ENCODE assay signal across 9 cellular contexts in the genomic region with DNA sequence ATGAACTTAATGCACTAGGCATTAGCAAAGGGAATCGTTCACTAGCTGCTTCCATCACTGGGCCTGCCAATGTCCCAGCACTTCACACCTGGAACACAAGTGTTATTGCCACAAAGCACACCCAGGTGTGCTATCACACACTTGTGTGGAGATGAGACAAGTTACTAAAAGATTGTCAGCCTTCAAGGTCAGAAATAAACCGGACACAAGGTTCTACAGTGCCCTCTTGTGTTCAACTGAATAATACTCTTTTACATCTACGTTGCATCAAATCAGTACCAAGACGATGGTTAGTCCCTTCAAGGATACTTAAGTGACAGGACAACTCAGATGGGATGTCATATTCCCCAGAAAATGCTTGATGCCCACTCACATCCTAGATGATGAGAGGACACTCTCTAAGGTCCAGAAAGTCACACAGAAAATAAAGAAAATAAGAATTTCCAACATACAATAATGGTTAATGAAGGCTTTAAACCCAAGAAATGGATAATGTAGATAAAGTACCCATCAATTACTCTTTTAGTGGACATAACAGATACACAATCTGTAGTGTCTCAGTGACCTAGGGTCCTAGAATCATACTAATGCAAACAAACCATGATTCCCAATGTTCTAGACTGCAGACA. TPM values are rescaled to one million over a fixed set of nuclear protein-coding genes. Genes with fewer than 3 reads are reported as not detected.
A peak's percentile ranks its signal among the peaks of the same experiment; 100 is the strongest.
DNase-seq lines count a peak whose midpoint lies in the region; ATAC-seq lines count a peak whose summit lies in the region.
"Had no signal": no experiment of that assay in that cellular context is flagged by ENCODE, and none has a peak within 500 bp of the region (broad histone marks: within the 10 kb centered on the region; RNA-seq: fewer than 3 reads in every experiment).

No MANE protein-coding gene starts in this region.

- no peaks in the 10 kb centered on the region for H3K9me3 ChIP-seq in CD4-positive, CD25-positive, alpha-beta regulatory T cell (ENCODE audit: control insufficient read depth in 2 of 2, low read length in 2 of 2)

- H3K27me3 ChIP-seq in CD4-positive, CD25-positive, alpha-beta regulatory T cell (ENCODE audit: control insufficient read depth, insufficient read depth, low read length), result no peaks in the 10 kb centered on the region

- H3K4me1 ChIP-seq in CD4-positive, CD25-positive, alpha-beta regulatory T cell (ENCODE audit: control insufficient read depth, insufficient read depth, low read length, poor library complexity, severe bottlenecking), result no peaks in the 10 kb centered on the region

- no peak overlapping the region for H3K27ac ChIP-seq in CD4-positive, CD25-positive, alpha-beta regulatory T cell (ENCODE audit: insufficient read depth, low read length, poor library complexity, severe bottlenecking)

- H3K4me3 Mint-ChIP-seq in CD4-positive, CD25-positive, alpha-beta regulatory T cell, result no peak overlapping the region

- peaks cover 30% of the 10 kb centered on the region for H3K36me3 Mint-ChIP-seq in CD4-positive, CD25-positive, alpha-beta regulatory T cell

- no peak overlapping the region for H3K4me3 ChIP-seq in CD4-positive, CD25-positive, alpha-beta regulatory T cell (ENCODE audit: low read depth, low read length)

- no peaks in the 10 kb centered on the region for H3K27me3 Mint-ChIP-seq in CD4-positive, CD25-positive, alpha-beta regulatory T cell

- DNase-seq in CD4-positive, CD25-positive, alpha-beta regulatory T cell, result peak in 2 of 3 donors; percentile 54 to 74
- DNase-seq in RPMI7951 (ENCODE audit: low read depth), result peak; percentile 45
- peak; percentile 42 for DNase-seq in epidermal melanocyte (ENCODE audit: insufficient read length, low spot score)
- DNase-seq in myocyte (ENCODE audit: low read depth), result peak; percentile 66
- no peak for DNase-seq in NCI-H2081 treated with DMSO at 0.1 percent for 48 hours (lab: John Stamatoyannopoulos, UW)
- no peak for DNase-seq in activated CD4-positive, alpha-beta T cell treated with anti-CD3 and anti-CD28 coated beads, Interleukin-2, amount 50 U/mL, for 1 hour
- DNase-seq in mucosa of gallbladder (ENCODE audit: low spot score), result no peak
- DNase-seq: left cardiac atrium had no signal

- H3K9me3 Mint-ChIP-seq in CD4-positive, CD25-positive, alpha-beta regulatory T cell, result no peaks in the 10 kb centered on the region

- peak overlapping the region; percentile 22 to 90 (median 59) for H3K27ac Mint-ChIP-seq in CD4-positive, CD25-positive, alpha-beta regulatory T cell

- peaks cover 6 to 18% (median 14%) of the 10 kb centered on the region in 4 donors for H3K4me1 Mint-ChIP-seq in CD4-positive, CD25-positive, alpha-beta regulatory T cell

- ATAC-seq in CD4-positive, CD25-positive, alpha-beta regulatory T cell (ENCODE audit: low read depth in 2 of 2), result peak; percentile 43 to 47
- ATAC-seq in GM21723 (IDR thresholded peaks at IDR 0.05; ENCODE audit: unreplicated experiment), result peak; percentile 52

- H3K36me3 ChIP-seq in CD4-positive, CD25-positive, alpha-beta regulatory T cell (ENCODE audit: control insufficient read depth, insufficient read depth, low read length), result peaks cover 65% of the 10 kb centered on the region

RNA-seq across cellular contexts. Expression of a gene that starts 16.4 kb away (rescaled TPM):
- 202 TPM for total RNA-seq in CD4-positive, CD25-positive, alpha-beta regulatory T cell
- polyA plus RNA-seq in CD4-positive, CD25-positive, alpha-beta regulatory T cell, result 100 to 1,000 TPM; 147 to 156 (median 152) TPM
- total RNA-seq in RPMI7951 (2014; rRNA removed; shearing (Covaris generic)), result 70.9 and 73.4 TPM in 2 replicates
- total RNA-seq in myocyte (78.9 and 105 TPM in 2 replicates), mucosa of gallbladder (229 TPM)
- polyA plus RNA-seq in myocyte (2012), result 104 TPM

RNA-seq across cellular contexts. Expression of a gene that starts 43.3 kb away (rescaled TPM):
- total RNA-seq in CD4-positive, CD25-positive, alpha-beta regulatory T cell, result 48.5 TPM
- polyA plus RNA-seq in CD4-positive, CD25-positive, alpha-beta regulatory T cell, result 10 to 100 TPM; 17.8 to 29.5 (median 21.6) TPM
- 37.5 and 44.9 TPM in 2 replicates for total RNA-seq in RPMI7951 (2014; rRNA removed; shearing (Covaris generic))
- total RNA-seq in myocyte (13.0 and 14.1 TPM in 2 replicates), mucosa of gallbladder (22.6 TPM)
- polyA plus RNA-seq in myocyte (2012), result 7.3 TPM

Comparison
In these comparisons a context has a peak if more than half of its experiments do, and no peak if none do; other contexts are left out.
1. DNase-seq: peak in CD4-positive, CD25-positive, alpha-beta regulatory T cell (2 of 3), RPMI7951 (single experiment), epidermal melanocyte (single experiment) and myocyte (single experiment); none in NCI-H2081 treated with DMSO at 0.1 percent for 48 hours (single experiment), activated CD4-positive, alpha-beta T cell treated with anti-CD3 and anti-CD28 coated beads, Interleukin-2, amount 50 U/mL, for 1 hour (single experiment) and mucosa of gallbladder (single experiment).